15 cellular contexts compared by ENCODE assay signal in genomic region chr9:19788614-19789271, GRCh38. TPM values are rescaled to one million over a fixed set of nuclear protein-coding genes. Genes with fewer than 3 reads are reported as not detected.
DNase-seq lines count a peak whose midpoint lies in the region; ATAC-seq and TF ChIP-seq lines count a peak whose summit lies in the region.
"Had no signal": no experiment of that assay in that cellular context is flagged by ENCODE, and none has a peak within 500 bp of the region (broad histone marks: within the 10 kb centered on the region; RNA-seq: fewer than 3 reads in every experiment).

Gene SLC24A2 (minus strand): TSS chr9:19789037.

- H3K27me3 ChIP-seq in left ventricle myocardium inferior (ENCODE audit: low read depth): peaks cover 44% of the 10 kb centered on the region
- H3K27me3 ChIP-seq in Karpas-422 (ENCODE audit: low read length): no peaks in the 10 kb centered on the region
- H3K27me3 ChIP-seq: BLaER1, right lobe of liver had no signal

- TF ChIP-seq CTCF in left ventricle myocardium inferior (IDR thresholded peaks at IDR 0.05; ENCODE audit: borderline replicate concordance): no peak
- no peak for TF ChIP-seq CTCF in chondrocyte (IDR thresholded peaks at IDR 0.05)

- DNase-seq in left ventricle myocardium inferior (no peak), cardiac septum (ENCODE audit: low spot score) (no peak), chondrocyte (ENCODE audit: low spot score) (peak; percentile 80), midbrain (lab: John Stamatoyannopoulos, UW) (peak; percentile 76), Karpas-422 (no peak), H4 (ENCODE audit: low spot score) (no peak)
- DNase-seq: activated CD4-positive, CD25-positive, alpha-beta regulatory T cell; foreskin fibroblast; OCI-M1; right lobe of liver; stimulated activated naive B cell treated with anti-CD40 and anti-IgM and Interleukin-4, amounts not matched to agents 10 μg/mL and 1 μg/mL and 100 μg/mL, for 72 hours had no signal

- H3K4me3 Mint-ChIP-seq in chondrocyte (ENCODE audit: unreplicated experiment): peak within 1 kb of the TSS; percentile 54
- H3K4me3 Mint-ChIP-seq: stimulated activated naive B cell treated with anti-CD40 and anti-IgM and Interleukin-4, amounts not matched to agents 10 μg/mL and 1 μg/mL and 100 μg/mL, for 72 hours had no signal

- H3K4me2 ChIP-seq in Karpas-422 (ENCODE audit: low read depth, low read length, poor library complexity, severe bottlenecking): no peak within 1 kb of the TSS
- H3K4me2 ChIP-seq: BLaER1 had no signal

- peaks cover 6% of the 10 kb centered on the region for H3K9me3 Mint-ChIP-seq in chondrocyte (ENCODE audit: low read depth)
- H3K9me3 Mint-ChIP-seq: stimulated activated naive B cell treated with anti-CD40 and anti-IgM and Interleukin-4, amounts not matched to agents 10 μg/mL and 1 μg/mL and 100 μg/mL, for 72 hours had no signal

- no peaks in the 10 kb centered on the region for H3K36me3 Mint-ChIP-seq in chondrocyte (ENCODE audit: low read depth)
- H3K36me3 Mint-ChIP-seq: stimulated activated naive B cell treated with anti-CD40 and anti-IgM and Interleukin-4, amounts not matched to agents 10 μg/mL and 1 μg/mL and 100 μg/mL, for 72 hours had no signal

- no peak within 1 kb of the TSS for H3K9ac ChIP-seq in Karpas-422 (ENCODE audit: low read length)
- H3K9ac ChIP-seq: BLaER1 had no signal

- peak within 1 kb of the TSS; percentile 53 for H3K4me3 ChIP-seq in left ventricle myocardium inferior
- H3K4me3 ChIP-seq in Karpas-422 (ENCODE audit: low read length): no peak within 1 kb of the TSS
- H3K4me3 ChIP-seq: adrenal gland, BLaER1, right lobe of liver had no signal

- H2AFZ ChIP-seq in Karpas-422 (ENCODE audit: low read length): no peak within 1 kb of the TSS

- no peak within 1 kb of the TSS for H3K27ac Mint-ChIP-seq in chondrocyte (ENCODE audit: unreplicated experiment)
- H3K27ac Mint-ChIP-seq: stimulated activated naive B cell treated with anti-CD40 and anti-IgM and Interleukin-4, amounts not matched to agents 10 μg/mL and 1 μg/mL and 100 μg/mL, for 72 hours had no signal

- ATAC-seq in HG02938 (IDR thresholded peaks at IDR 0.05; ENCODE audit: unreplicated experiment): no peak
- no peak for ATAC-seq in HG02678 (IDR thresholded peaks at IDR 0.05; ENCODE audit: unreplicated experiment)
- ATAC-seq: stimulated activated naive B cell treated with anti-CD40 and anti-IgM and Interleukin-4, amounts not matched to agents 10 μg/mL and 1 μg/mL and 100 μg/mL, for 72 hours had no signal

- no peaks in the 10 kb centered on the region for H4K20me1 ChIP-seq in Karpas-422 (ENCODE audit: insufficient read depth, low read depth, low read length)
- H4K20me1 ChIP-seq: BLaER1 had no signal

- intact Hi-C loops in left ventricle myocardium inferior (cut with micrococcal nuclease): no loop called here
- intact Hi-C loops in cardiac septum (cut with DNase I): no loop called here

- H3K27ac ChIP-seq in left ventricle myocardium inferior (replicated peaks): no peak within 1 kb of the TSS
- no peak within 1 kb of the TSS for H3K27ac ChIP-seq in Karpas-422 (ENCODE audit: low read length)
- H3K27ac ChIP-seq: BLaER1, right lobe of liver had no signal

- H3K79me2 ChIP-seq in Karpas-422 (ENCODE audit: low read length): no peaks in the 10 kb centered on the region

- peaks cover 47% of the 10 kb centered on the region for H3K27me3 Mint-ChIP-seq in chondrocyte (ENCODE audit: low read depth)

- no peaks in the 10 kb centered on the region for H3K9me2 ChIP-seq in Karpas-422 (replicated peaks; ENCODE audit: insufficient read depth, low read length)

- no peaks in the 10 kb centered on the region for H3K9me3 ChIP-seq in left ventricle myocardium inferior (replicated peaks)
- no peaks in the 10 kb centered on the region for H3K9me3 ChIP-seq in Karpas-422 (ENCODE audit: low read length)
- H3K9me3 ChIP-seq: adrenal gland, right lobe of liver had no signal

- peaks cover 4% of the 10 kb centered on the region for H3K4me1 Mint-ChIP-seq in chondrocyte (ENCODE audit: low read depth)

- H3K4me1 ChIP-seq in left ventricle myocardium inferior: peaks cover 12% of the 10 kb centered on the region
- H3K4me1 ChIP-seq in Karpas-422 (ENCODE audit: low read length): no peaks in the 10 kb centered on the region
- H3K4me1 ChIP-seq: adrenal gland, BLaER1, right lobe of liver had no signal

- no peaks in the 10 kb centered on the region for H3K36me3 ChIP-seq in left ventricle myocardium inferior
- no peaks in the 10 kb centered on the region for H3K36me3 ChIP-seq in Karpas-422 (ENCODE audit: insufficient read depth, low read length)
- H3K36me3 ChIP-seq: adrenal gland, BLaER1, right lobe of liver had no signal

RNA-seq across cellular contexts. Expression of gene SLC24A2, which starts in this region (rescaled TPM):
- total RNA-seq in left ventricle myocardium inferior: not detected
- total RNA-seq in cardiac septum: 0.30 TPM
- not detected in 3 replicates for total RNA-seq in chondrocyte
- not detected in 2 replicates for total RNA-seq in Karpas-422 (2014; rRNA removed; shearing (Covaris generic); ENCODE audit: low replicate concordance)
- 0.02 and 0.06 TPM in 2 replicates for total RNA-seq in H4 (2014; rRNA removed; shearing (Covaris generic))

Comparison
In these comparisons a context has a peak if more than half of its experiments do, and no peak if none do; other contexts are left out.
1. Peak in DNase-seq in chondrocyte; RNA of the gene not detected or under 1 TPM.